Comparison of ENCODE assay signal across 13 cellular contexts in the genomic region with DNA sequence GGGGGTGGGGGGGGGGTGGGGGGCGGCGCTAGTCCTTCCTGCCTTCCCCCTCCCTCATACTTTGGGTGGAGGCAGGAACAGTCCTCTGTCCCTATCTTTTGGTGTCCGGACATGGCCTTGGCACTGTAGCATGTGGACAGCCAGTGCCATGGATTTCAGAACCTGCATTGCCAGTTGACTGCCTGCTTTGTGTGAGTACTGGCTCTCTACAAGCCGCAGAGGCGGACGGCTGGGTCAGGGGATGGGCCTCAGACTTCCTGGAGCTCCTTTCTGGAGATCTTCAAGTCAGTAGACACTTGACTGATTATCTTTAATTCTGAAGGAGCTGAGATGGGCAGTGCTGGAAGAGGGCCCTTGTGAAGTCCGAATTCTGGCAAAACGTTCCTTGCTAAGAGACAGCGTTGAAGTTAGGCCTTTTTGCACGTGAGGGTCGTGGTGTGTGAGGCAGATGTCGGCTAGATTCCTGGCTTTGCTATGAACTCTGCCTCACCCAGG. TPM values are rescaled to one million over a fixed set of nuclear protein-coding genes. Genes with fewer than 3 reads are reported as not detected.
DNase-seq lines count a peak whose midpoint lies in the region; ATAC-seq, FAIRE-seq and TF ChIP-seq lines count a peak whose summit lies in the region.
"Had no signal": no experiment of that assay in that cellular context is flagged by ENCODE, and none has a peak within 500 bp of the region (broad histone marks: within the 10 kb centered on the region; RNA-seq: fewer than 3 reads in every experiment).

No MANE protein-coding gene starts in this region.

- no peak overlapping the region for H3K27ac ChIP-seq in astrocyte (ENCODE audit: low read depth, low read length)
- H3K27ac ChIP-seq in H9 (ENCODE audit: insufficient read length, low read depth, low read length): no peak overlapping the region

- no peak overlapping the region for H2BK12ac ChIP-seq in H9 (ENCODE audit: insufficient read length, low read depth, low read length)

- no peak overlapping the region for H2BK120ac ChIP-seq in H9 (ENCODE audit: low read depth, low read length, poor library complexity, severe bottlenecking)

- H3K4me2 ChIP-seq in astrocyte (ENCODE audit: low read length) (peak overlapping the region; percentile 55), H9 (ENCODE audit: insufficient read depth, insufficient read length, low read length) (no peak overlapping the region)

- no peaks in the 10 kb centered on the region for H3K79me1 ChIP-seq in H9 (ENCODE audit: insufficient read depth, low read depth, low read length, poor library complexity, severe bottlenecking)

- TF ChIP-seq CTCF in astrocyte (IDR thresholded peaks at IDR 0.05; ENCODE audit: insufficient read depth, low read depth, low read length): no peak
- no peak for TF ChIP-seq CTCF in H9 (conservative IDR thresholded peaks at IDR 0.05)
- TF ChIP-seq CTCF in D721Med (IDR thresholded peaks at IDR 0.05; ENCODE audit: insufficient read depth, missing control alignments): no peak
- no peak for TF ChIP-seq CTCF in glutamatergic neuron (IDR thresholded peaks at IDR 0.05; ENCODE audit: partially characterized antibody, unreplicated experiment)

- FAIRE-seq in astrocyte (lab: Jason Lieb, UNC): no peak
- FAIRE-seq in D721Med (lab: Jason Lieb, UNC): no peak
- FAIRE-seq: islet of Langerhans had no signal

- intact Hi-C loops in left ventricle myocardium superior (cut with micrococcal nuclease): no loop called here

- H2AK5ac ChIP-seq in H9 (ENCODE audit: insufficient read length, low read length): no peak overlapping the region

- no peak overlapping the region for H3K4ac ChIP-seq in H9 (ENCODE audit: low read depth, low read length)

- H3K23ac ChIP-seq in H9 (ENCODE audit: insufficient read length, low read depth, low read length): no peak overlapping the region

- H3K4me1 Mint-ChIP-seq in astrocyte (ENCODE audit: low read depth, unreplicated experiment) (no peaks in the 10 kb centered on the region), H9 (peaks cover 20 to 26% of the 10 kb centered on the region in 2 experiments), glutamatergic neuron (ENCODE audit: low read depth, unreplicated experiment) (peaks cover 2% of the 10 kb centered on the region)

- peaks cover 13% of the 10 kb centered on the region for H3K23me2 ChIP-seq in H9 (ENCODE audit: insufficient read length, low read depth, low read length, poor library complexity, severe bottlenecking)

- H4K20me1 ChIP-seq in astrocyte (ENCODE audit: insufficient read depth, low read length) (no peaks in the 10 kb centered on the region), H9 (ENCODE audit: control insufficient read depth, insufficient read depth, insufficient read length) (no peaks in the 10 kb centered on the region)

- H3K36me3 Mint-ChIP-seq in astrocyte (ENCODE audit: low read depth, unreplicated experiment): peaks cover 35% of the 10 kb centered on the region
- peaks cover 0 to 7% (median 0%) of the 10 kb centered on the region in 3 experiments; a peak in 3 of 7 replicates for H3K36me3 Mint-ChIP-seq in H9 (ENCODE audit: insufficient read depth in 1 of 3, low read depth in 3 of 3)
- no peaks in the 10 kb centered on the region for H3K36me3 Mint-ChIP-seq in glutamatergic neuron (ENCODE audit: unreplicated experiment)

- H3K27ac Mint-ChIP-seq in astrocyte (ENCODE audit: unreplicated experiment): no peak overlapping the region
- no peak overlapping the region for H3K27ac Mint-ChIP-seq in H9
- no peak overlapping the region for H3K27ac Mint-ChIP-seq in glutamatergic neuron (ENCODE audit: unreplicated experiment)

- H2BK5ac ChIP-seq in H9 (ENCODE audit: insufficient read length, low read length): no peak overlapping the region

- H3K9me3 Mint-ChIP-seq in astrocyte (ENCODE audit: unreplicated experiment) (peaks cover 11% of the 10 kb centered on the region), H9 (no peaks in the 10 kb centered on the region), glutamatergic neuron (ENCODE audit: unreplicated experiment) (peaks cover under 1% of the 10 kb centered on the region)
- H3K9me3 Mint-ChIP-seq: CD8-positive, alpha-beta memory T cell had no signal

- H3K4me3 ChIP-seq in astrocyte (ENCODE audit: insufficient read depth, low read depth, low read length): peak overlapping the region; percentile 29

- H3K27me3 ChIP-seq in astrocyte (ENCODE audit: insufficient read depth, low read length) (no peaks in the 10 kb centered on the region), H9 (ENCODE audit: insufficient read depth, low read length) (peaks cover 25% of the 10 kb centered on the region; the same call in 1 of the 2 replicates)

- H3K79me2 ChIP-seq in astrocyte (ENCODE audit: insufficient read depth, low read length): peaks cover 2% of the 10 kb centered on the region
- H3K79me2 ChIP-seq in H9 (ENCODE audit: insufficient read depth, low read length): no peaks in the 10 kb centered on the region

- H3K36me3 ChIP-seq in astrocyte (ENCODE audit: insufficient read depth, low read length): no peaks in the 10 kb centered on the region

- H3K9me3 ChIP-seq in astrocyte (ENCODE audit: insufficient read depth, low read depth, low read length) (no peaks in the 10 kb centered on the region), H9 (ENCODE audit: control insufficient read depth, low read depth, low read length) (no peaks in the 10 kb centered on the region)

- H2AFZ ChIP-seq in astrocyte (ENCODE audit: low read depth, low read length) (no peak overlapping the region), H9 (ENCODE audit: low read length) (no peak overlapping the region)

- H3K9ac ChIP-seq in astrocyte (ENCODE audit: low read length): no peak overlapping the region
- H3K9ac ChIP-seq in H9 (ENCODE audit: extremely low read depth, insufficient read length, low read length): no peak overlapping the region

- peak; percentile 50 for DNase-seq in AG20443 (ENCODE audit: low spot score)
- DNase-seq in astrocyte (ENCODE audit: low read depth): peak; percentile 30
- peak; percentile 36 for DNase-seq in left ventricle myocardium superior
- DNase-seq in retina: peak; percentile 40
- no peak for DNase-seq in H9
- DNase-seq in stimulated activated naive CD4-positive, alpha-beta T cell (lab: John Stamatoyannopoulos, UW): no peak
- DNase-seq in D721Med (ENCODE audit: insufficient read length, low spot score): no peak
- no peak for DNase-seq in glutamatergic neuron
- DNase-seq: activated T-cell treated with anti-CD3 and anti-CD28 coated beads for 4 hours; CD8-positive, alpha-beta memory T cell; NCI-H748 treated with DMSO at 0.1 percent for 48 hours; T1000 had no signal

- no peak overlapping the region for H3K14ac ChIP-seq in H9 (ENCODE audit: insufficient read depth, low read length)

- H4K5ac ChIP-seq in H9 (ENCODE audit: insufficient read length, low read depth, low read length): no peak overlapping the region

- H4K8ac ChIP-seq in H9 (replicated peaks; ENCODE audit: insufficient read length, low read depth, low read length): no peak overlapping the region

- no CpG with 5 or more reads among the region's 12 CpGs for whole genome bisulfite sequencing in H9 (ENCODE audit: extremely low coverage, insufficient read length, low lambda C conversion rate)

- H2BK15ac ChIP-seq in H9 (ENCODE audit: low read depth, low read length): no peak overlapping the region

- no peak overlapping the region for H3K4me3 Mint-ChIP-seq in astrocyte (ENCODE audit: unreplicated experiment)
- H3K4me3 Mint-ChIP-seq in H9: no peak overlapping the region
- no peak overlapping the region for H3K4me3 Mint-ChIP-seq in glutamatergic neuron (ENCODE audit: unreplicated experiment)

- H3K27me3 Mint-ChIP-seq in astrocyte (ENCODE audit: low read depth, unreplicated experiment) (peaks cover 70% of the 10 kb centered on the region), H9 (ENCODE audit: low read depth) (peaks cover 55% of the 10 kb centered on the region), glutamatergic neuron (ENCODE audit: unreplicated experiment) (peaks cover 9% of the 10 kb centered on the region)

- peak; percentile 37 for ATAC-seq in left ventricle myocardium superior

- no peak overlapping the region for H3T11ph ChIP-seq in H9 (ENCODE audit: low read length)

- H4K91ac ChIP-seq in H9 (ENCODE audit: insufficient read length, low read depth, low read length): no peak overlapping the region

- H3K56ac ChIP-seq in H9 (ENCODE audit: insufficient read length, low read depth, low read length): no peak overlapping the region

- no peak overlapping the region for H3K18ac ChIP-seq in H9 (ENCODE audit: insufficient read length, low read depth, low read length)

- H2BK20ac ChIP-seq in H9 (ENCODE audit: low read depth, low read length, poor library complexity, severe bottlenecking): no peak overlapping the region

- H3K4me1 ChIP-seq in astrocyte (ENCODE audit: insufficient read depth, low read length): peaks cover 16% of the 10 kb centered on the region
- H3K4me1 ChIP-seq in H9 (ENCODE audit: insufficient read depth, low read length): 0 out of 2 replicates have a peak, but pooled peaks cover 3% of the 10 kb centered on the region

RNA-seq across cellular contexts. Expression of a gene that starts 2.5 kb away (rescaled TPM):
- total RNA-seq in astrocyte: 0.22 and 0.70 TPM in 2 replicates
- total RNA-seq in left ventricle myocardium superior: 4.2 TPM
- total RNA-seq in H9 (2021): 1.7 and 2.4 TPM in 2 replicates
- 0.44 TPM for total RNA-seq in glutamatergic neuron (ENCODE audit: unreplicated experiment)

Comparison
In these comparisons a context has a peak if more than half of its experiments do, and no peak if none do; other contexts are left out.
1. DNase-seq: peak in AG20443 (single experiment), astrocyte (single experiment), left ventricle myocardium superior (single experiment) and retina (single experiment); none in H9 (single experiment), stimulated activated naive CD4-positive, alpha-beta T cell (0 of 6), D721Med (single experiment) and glutamatergic neuron (single experiment).